Comparison of ENCODE assay signal across 8 cellular contexts in genomic region chr12:132491349-132491663, GRCh38. TPM values are rescaled to one million over a fixed set of nuclear protein-coding genes. Genes with fewer than 3 reads are reported as not detected.
DNase-seq lines count a peak whose midpoint lies in the region; ATAC-seq and TF ChIP-seq lines count a peak whose summit lies in the region.

No MANE protein-coding gene starts in this region.

- H3K9me3 ChIP-seq in effector memory CD4-positive, alpha-beta T cell (ENCODE audit: control insufficient read depth, low read length) = no peaks in the 10 kb centered on the region

- DNase-seq in CD14-positive monocyte (ENCODE audit: low spot score) = no peak
- peak; percentile 47 for DNase-seq in NCI-H2029 (lab: John Stamatoyannopoulos, UW)
- DNase-seq in effector memory CD4-positive, alpha-beta T cell = no peak
- no peak for DNase-seq in neural crest cell (ENCODE audit: low read depth, low spot score)

- peaks cover 0 to 3% (median 0%) of the 10 kb centered on the region in 7 donors for H3K9me3 Mint-ChIP-seq in CD14-positive monocyte
- H3K9me3 Mint-ChIP-seq in neural crest cell = no peaks in the 10 kb centered on the region

- H3K4me3 Mint-ChIP-seq in CD14-positive monocyte = peak overlapping the region; percentile 90 to 91
- H3K4me3 Mint-ChIP-seq in neural crest cell = peak overlapping the region; percentile 89

- no peaks in the 10 kb centered on the region for H3K36me3 ChIP-seq in effector memory CD4-positive, alpha-beta T cell (ENCODE audit: control insufficient read depth, insufficient read depth, low read length)

- intact Hi-C loops in CD14-positive monocyte (cut with micrococcal nuclease) = loop anchor here (2.0 to 10.0 kb wide), 4 partner anchors 17 to 1617 kb away; partner anchors contain the start of genes DDX51 (in 1 of the 2), NOC4L (in 1 of the 2) and RAN (in 1 of the 2)

- H3K4me1 ChIP-seq in effector memory CD4-positive, alpha-beta T cell (ENCODE audit: control insufficient read depth, insufficient read depth, low read length, poor library complexity, severe bottlenecking) = peaks cover 51% of the 10 kb centered on the region

- peak overlapping the region; percentile 24 for H3K27ac ChIP-seq in effector memory CD4-positive, alpha-beta T cell (ENCODE audit: insufficient read depth, low read length, poor library complexity, severe bottlenecking)

- H3K27ac Mint-ChIP-seq in CD14-positive monocyte (peak overlapping the region in 6 of 7 donors; percentile 53 to 86 (median 82)), neural crest cell (ENCODE audit: unreplicated experiment) (no peak overlapping the region)

- H3K27me3 Mint-ChIP-seq in CD14-positive monocyte (ENCODE audit: low read depth in 3 of 3) (peaks cover 1 to 3% (median 2%) of the 10 kb centered on the region in 3 donors), neural crest cell (ENCODE audit: low read depth) (peaks cover 19% of the 10 kb centered on the region)

- peak overlapping the region; percentile 81 for H3K4me3 ChIP-seq in effector memory CD4-positive, alpha-beta T cell (ENCODE audit: insufficient read depth, low read depth, low read length, poor library complexity, severe bottlenecking)

- H3K27me3 ChIP-seq in effector memory CD4-positive, alpha-beta T cell (replicated peaks; ENCODE audit: control insufficient read depth, insufficient read depth, low read length, poor library complexity, severe bottlenecking) = no peaks in the 10 kb centered on the region

- H3K4me1 Mint-ChIP-seq in CD14-positive monocyte (peaks cover 59% of the 10 kb centered on the region), neural crest cell (peaks cover 25% of the 10 kb centered on the region)

- peaks cover 20 to 23% of the 10 kb centered on the region in 2 donors for H3K36me3 Mint-ChIP-seq in CD14-positive monocyte
- H3K36me3 Mint-ChIP-seq in neural crest cell (ENCODE audit: low read depth) = no peaks in the 10 kb centered on the region

- TF ChIP-seq CTCF in CD14-positive monocyte (IDR thresholded peaks at IDR 0.05) = no peak
- no peak for TF ChIP-seq CTCF in neural crest cell (conservative IDR thresholded peaks at IDR 0.05)

- no peak for ATAC-seq in GM21576 (IDR thresholded peaks at IDR 0.05; ENCODE audit: unreplicated experiment)
- ATAC-seq in HG03521 (IDR thresholded peaks at IDR 0.05; ENCODE audit: unreplicated experiment) = no peak
- no peak for ATAC-seq in HG02798 (IDR thresholded peaks at IDR 0.05; ENCODE audit: poor library complexity, unreplicated experiment)
- ATAC-seq in HG03039 (IDR thresholded peaks at IDR 0.05; ENCODE audit: unreplicated experiment) = no peak

RNA-seq across cellular contexts. Expression of gene FBRSL1, which starts 1.4 kb away (rescaled TPM):
- polyA plus RNA-seq in CD14-positive monocyte = under 1 TPM; 0.39 to 0.74 TPM
- total RNA-seq in neural crest cell = 118 and 121 TPM in 2 replicates
